8 cellular contexts compared by ENCODE assay signal in the genomic region with DNA sequence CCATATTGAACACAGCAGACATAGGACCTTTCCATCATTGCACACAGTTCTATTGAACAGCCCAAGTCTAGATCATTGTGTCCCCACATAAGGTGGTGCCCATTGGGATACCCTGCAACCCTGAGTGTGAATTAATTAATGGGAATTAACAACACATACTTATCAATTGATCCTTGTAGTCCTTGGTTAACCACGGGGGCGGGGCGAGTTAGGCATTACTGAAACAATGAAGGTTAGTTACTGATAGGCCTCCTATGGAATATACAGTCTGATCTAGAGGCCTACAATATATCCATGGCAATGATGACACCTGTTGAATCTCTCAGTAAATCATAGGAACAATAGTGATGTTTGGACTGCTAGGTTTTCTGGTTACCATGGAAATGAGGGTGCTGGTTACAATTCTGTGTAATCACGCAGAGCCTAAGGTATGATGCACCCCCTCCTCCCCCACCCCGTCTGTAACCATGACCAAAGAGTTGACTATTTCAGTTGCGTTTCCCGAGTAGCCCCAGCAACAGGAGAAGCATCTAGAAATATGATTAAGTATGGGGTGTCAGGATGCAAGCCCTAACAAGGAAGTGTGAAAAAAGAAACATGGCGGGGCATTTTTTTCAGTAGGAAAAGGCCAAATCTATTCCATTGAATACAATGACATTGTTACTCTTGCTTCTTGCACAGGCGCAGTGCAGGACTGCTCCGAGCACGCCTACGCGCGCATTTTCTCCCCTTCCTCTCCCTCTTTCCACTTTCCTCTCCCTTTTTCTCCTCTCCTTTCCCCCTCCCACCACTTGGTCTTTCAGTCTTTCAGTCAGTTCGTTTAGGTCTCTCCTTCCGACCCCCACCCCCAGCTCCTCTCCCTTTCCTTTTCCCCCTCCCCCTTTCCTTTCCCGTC. TPM values are rescaled to one million over a fixed set of nuclear protein-coding genes. Genes with fewer than 3 reads are reported as not detected.
DNase-seq lines count a peak whose midpoint lies in the region; ATAC-seq and TF ChIP-seq lines count a peak whose summit lies in the region.

No MANE protein-coding gene starts in this region.

- peak overlapping the region; percentile 57 for H3K9ac ChIP-seq in SK-N-MC (ENCODE audit: insufficient read length)

- no peaks in the 10 kb centered on the region for H3K4me1 Mint-ChIP-seq in MCF 10A (ENCODE audit: insufficient read depth, unreplicated experiment)

- CTCF ChIA-PET in MCF 10A (lab: Yijun Ruan, JAX), result interaction anchor here (0.6 to 1.3 kb wide), 6 partner anchors 28 to 990 kb away, joined by 3 to 4 read pairs (median 3); partner anchors contain the start of gene ZMYM3

- peaks cover 10% of the 10 kb centered on the region for H3K9me3 Mint-ChIP-seq in MCF 10A (ENCODE audit: unreplicated experiment)

- ATAC-seq in GM18520 (IDR thresholded peaks at IDR 0.05; ENCODE audit: unreplicated experiment) (peak; percentile 17), HG03097 (IDR thresholded peaks at IDR 0.05; ENCODE audit: low FRiP score, unreplicated experiment) (peak; percentile 27), left lobe of liver (peak; percentile 69)

- peak overlapping the region; percentile 84 for H3K27ac ChIP-seq in 22Rv1
- H3K27ac ChIP-seq in SK-N-MC, result peak overlapping the region; percentile 90

- peak overlapping the region; percentile 61 for H3K4me3 ChIP-seq in SK-N-MC

- intact Hi-C loops in MCF 10A (cut with micrococcal nuclease), result loop anchor here (5.0 kb wide), 1 partner anchor 100 kb away; no protein-coding TSS in a partner anchor

- DNase-seq in SK-N-MC (ENCODE audit: low read depth, low spot score), result peak; percentile 22
- DNase-seq in MCF 10A (ENCODE audit: unreplicated experiment), result no peak
- DNase-seq in left lobe of liver (ENCODE audit: low spot score), result no peak
- peak; percentile 33 to 50 for DNase-seq in stimulated activated CD8-positive, alpha-beta memory T cell treated with anti-CD3 and anti-CD28 coated beads, Interleukin-15, amount 100 ng/mL, for 48 hours (ENCODE audit: low read depth in 2 of 2)
- DNase-seq in A172 (ENCODE audit: low spot score), result no peak

- TSS peak; percentile 40 for BruUV-seq in MCF 10A (replicated peaks; lab: Mats Ljungman, UMichigan)

- peak overlapping the region; percentile 98 for H3K27ac Mint-ChIP-seq in MCF 10A (ENCODE audit: low read depth, unreplicated experiment)

- H3K27me3 Mint-ChIP-seq in MCF 10A (ENCODE audit: insufficient read depth, unreplicated experiment), result peaks cover 13% of the 10 kb centered on the region

- no peaks in the 10 kb centered on the region for H3K9me3 ChIP-seq in SK-N-MC (ENCODE audit: low read depth, low read length)

- H3K36me3 Mint-ChIP-seq in MCF 10A (ENCODE audit: insufficient read depth, unreplicated experiment), result peaks cover 30% of the 10 kb centered on the region

- H3K4me3 Mint-ChIP-seq in MCF 10A (ENCODE audit: unreplicated experiment), result peak overlapping the region; percentile 96

- H3K36me3 ChIP-seq in SK-N-MC (ENCODE audit: insufficient read depth, low read length), result peaks cover 29% of the 10 kb centered on the region

- TF ChIP-seq CTCF in 22Rv1 (IDR thresholded peaks at IDR 0.05) (no peak), MCF 10A (IDR thresholded peaks at IDR 0.05; ENCODE audit: unreplicated experiment) (no peak)

- POLR2A ChIA-PET in MCF 10A (lab: Yijun Ruan, JAX), result interaction anchor here (0.6 to 4.4 kb wide), 20 partner anchors 9 to 1363 kb away, joined by 3 to 64 read pairs (median 4); partner anchors contain the start of genes MED12, OGT, TAF1 and ZMYM3

RNA-seq across cellular contexts. Expression of gene NONO, which starts 0.7 kb away (rescaled TPM):
- total RNA-seq in MCF 10A (2022) (255 and 292 TPM in 2 replicates), left lobe of liver (86.8 TPM)
- 512 and 514 TPM in 2 replicates for total RNA-seq in A172 (2014; rRNA removed; shearing (Covaris generic))

RNA-seq across cellular contexts. Expression of gene ITGB1BP2, which starts 18.8 kb away (rescaled TPM):
- total RNA-seq in MCF 10A (2022) (1.4 and 2.6 TPM in 2 replicates), left lobe of liver (1.0 TPM)
- 1.0 and 1.2 TPM in 2 replicates for total RNA-seq in A172 (2014; rRNA removed; shearing (Covaris generic))

RNA-seq across cellular contexts. Expression of gene ZMYM3, which starts 28.8 kb away (rescaled TPM):
- total RNA-seq in MCF 10A (2022) (7.9 and 8.4 TPM in 2 replicates), left lobe of liver (14.8 TPM)
- total RNA-seq in A172 (2014; rRNA removed; shearing (Covaris generic)), result 15.5 and 16.8 TPM in 2 replicates

RNA-seq across cellular contexts. Expression of gene GJB1, which starts 59.7 kb away (rescaled TPM):
- not detected in 2 replicates for total RNA-seq in MCF 10A (2022)
- 255 TPM for total RNA-seq in left lobe of liver
- total RNA-seq in A172 (2014; rRNA removed; shearing (Covaris generic)), result not detected in 2 replicates

Comparison
In these comparisons a context has a peak if more than half of its experiments do, and no peak if none do; other contexts are left out.
1. ATAC-seq: peak in every context shown above with its lines; median percentile 69 in left lobe of liver; 27 in HG03097; 17 in GM18520.
2. DNase-seq: peak in SK-N-MC (single experiment) and stimulated activated CD8-positive, alpha-beta memory T cell treated with anti-CD3 and anti-CD28 coated beads, Interleukin-15, amount 100 ng/mL, for 48 hours (2 of 2); none in MCF 10A (single experiment), left lobe of liver (single experiment) and A172 (single experiment).